Comparison of ENCODE assay signal across 1 cellular context in the genomic region with DNA sequence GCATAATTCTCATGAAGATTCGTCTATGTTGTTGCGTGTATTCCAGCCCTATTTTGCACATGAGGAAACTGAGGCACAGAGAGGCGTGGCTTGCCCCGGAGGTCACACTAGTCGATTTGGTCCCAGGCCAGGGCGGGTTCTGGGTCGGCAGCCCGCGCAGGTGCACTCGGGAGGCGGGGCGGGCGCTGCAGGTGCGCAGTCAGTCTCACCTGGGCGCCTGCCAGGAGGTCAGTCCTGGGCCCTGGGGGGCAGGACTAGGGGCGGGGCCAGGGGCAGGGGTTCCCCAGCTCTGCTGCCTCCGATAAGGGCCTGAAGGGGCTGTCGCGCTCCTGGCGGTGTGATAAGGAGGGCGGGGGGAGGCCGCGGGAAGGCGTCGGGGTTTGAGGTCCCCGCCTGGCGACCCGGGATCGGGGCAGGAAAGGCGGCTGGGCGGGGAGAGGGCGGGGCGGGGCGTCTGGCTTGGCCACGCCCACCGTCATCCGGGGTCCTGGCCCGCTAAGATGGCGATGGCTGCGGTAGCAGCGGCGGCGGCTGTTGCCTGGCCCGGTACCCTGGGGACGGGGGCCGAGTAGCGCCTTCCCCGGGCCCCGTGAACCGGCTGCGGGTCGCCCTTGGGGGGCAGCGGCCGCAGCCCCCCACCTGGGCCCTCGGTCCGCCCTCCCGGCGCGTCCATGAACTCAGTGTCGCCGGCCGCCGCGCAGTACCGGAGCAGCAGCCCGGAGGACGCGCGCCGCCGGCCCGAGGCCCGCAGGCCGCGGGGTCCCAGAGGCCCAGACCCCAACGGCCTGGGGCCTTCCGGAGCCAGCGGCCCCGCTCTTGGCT.
A peak's percentile ranks its signal among the peaks of the same experiment; 100 is the strongest.
TF ChIP-seq lines count a peak whose summit lies in the region.

ATG4D (plus strand) TSS at position 485 of the 822 bp plus-strand sequence; CDS start at position 672, 187 bp downstream.

TF ChIP-seq in HepG2, 621 proteins besides CTCF, POLR2A, EP300 and RAD21 (continued from another document and continues in another):
- no peak for TF ChIP-seq ZBTB10 (CRISPR knock-in tag; IDR thresholded peaks at IDR 0.05; ENCODE audit: borderline replicate concordance)
- 0 out of 2 replicates have a peak, but pooled peaks have one; percentile 21 for TF ChIP-seq REPIN1 (CRISPR knock-in tag; IDR thresholded peaks at IDR 0.05; ENCODE audit: borderline replicate concordance, low read depth)
- TF ChIP-seq CEBPG (CRISPR knock-in tag; IDR thresholded peaks at IDR 0.05): no peak
- no peak for TF ChIP-seq ZNF136 (CRISPR knock-in tag; IDR thresholded peaks at IDR 0.05; ENCODE audit: low read depth)
- TF ChIP-seq, protein P1, sequence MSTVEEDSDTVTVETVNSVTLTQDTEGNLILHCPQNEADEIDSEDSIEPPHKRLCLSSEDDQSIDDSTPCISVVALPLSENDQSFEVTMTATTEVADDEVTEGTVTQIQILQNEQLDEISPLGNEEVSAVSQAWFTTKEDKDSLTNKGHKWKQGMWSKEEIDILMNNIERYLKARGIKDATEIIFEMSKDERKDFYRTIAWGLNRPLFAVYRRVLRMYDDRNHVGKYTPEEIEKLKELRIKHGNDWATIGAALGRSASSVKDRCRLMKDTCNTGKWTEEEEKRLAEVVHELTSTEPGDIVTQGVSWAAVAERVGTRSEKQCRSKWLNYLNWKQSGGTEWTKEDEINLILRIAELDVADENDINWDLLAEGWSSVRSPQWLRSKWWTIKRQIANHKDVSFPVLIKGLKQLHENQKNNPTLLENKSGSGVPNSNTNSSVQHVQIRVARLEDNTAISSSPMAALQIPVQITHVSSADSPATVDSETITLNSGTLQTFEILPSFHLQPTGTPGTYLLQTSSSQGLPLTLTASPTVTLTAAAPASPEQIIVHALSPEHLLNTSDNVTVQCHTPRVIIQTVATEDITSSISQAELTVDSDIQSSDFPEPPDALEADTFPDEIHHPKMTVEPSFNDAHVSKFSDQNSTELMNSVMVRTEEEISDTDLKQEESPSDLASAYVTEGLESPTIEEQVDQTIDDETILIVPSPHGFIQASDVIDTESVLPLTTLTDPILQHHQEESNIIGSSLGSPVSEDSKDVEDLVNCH (CRISPR knock-in tag; IDR thresholded peaks at IDR 0.05): no peak; the same call in 1 of the 2 replicates
- no peak for TF ChIP-seq ZNF296 (CRISPR knock-in tag; conservative IDR thresholded peaks at IDR 0.05)
- TF ChIP-seq SMAD1 (CRISPR knock-in tag; IDR thresholded peaks at IDR 0.05; ENCODE audit: borderline replicate concordance, low read depth): no peak; the same call in 1 of the 2 replicates
- TF ChIP-seq PCBP2 (optimal IDR thresholded peaks at IDR 0.05; ENCODE audit: low read depth, low read length, poor library complexity, severe bottlenecking): no peak
- TF ChIP-seq RARG (CRISPR knock-in tag; IDR thresholded peaks at IDR 0.05; ENCODE audit: low read depth): no peak
- TF ChIP-seq ZBTB43 (CRISPR knock-in tag; conservative IDR thresholded peaks at IDR 0.05): no peak
- no peak for TF ChIP-seq ZMAT5 (CRISPR knock-in tag; IDR thresholded peaks at IDR 0.05; ENCODE audit: borderline replicate concordance, low read depth)
- no peak for TF ChIP-seq JDP2 (CRISPR knock-in tag; IDR thresholded peaks at IDR 0.05; ENCODE audit: borderline replicate concordance)
- TF ChIP-seq ZFP41 (CRISPR knock-in tag; IDR thresholded peaks at IDR 0.05; ENCODE audit: borderline replicate concordance): no peak
- TF ChIP-seq, protein P2, sequence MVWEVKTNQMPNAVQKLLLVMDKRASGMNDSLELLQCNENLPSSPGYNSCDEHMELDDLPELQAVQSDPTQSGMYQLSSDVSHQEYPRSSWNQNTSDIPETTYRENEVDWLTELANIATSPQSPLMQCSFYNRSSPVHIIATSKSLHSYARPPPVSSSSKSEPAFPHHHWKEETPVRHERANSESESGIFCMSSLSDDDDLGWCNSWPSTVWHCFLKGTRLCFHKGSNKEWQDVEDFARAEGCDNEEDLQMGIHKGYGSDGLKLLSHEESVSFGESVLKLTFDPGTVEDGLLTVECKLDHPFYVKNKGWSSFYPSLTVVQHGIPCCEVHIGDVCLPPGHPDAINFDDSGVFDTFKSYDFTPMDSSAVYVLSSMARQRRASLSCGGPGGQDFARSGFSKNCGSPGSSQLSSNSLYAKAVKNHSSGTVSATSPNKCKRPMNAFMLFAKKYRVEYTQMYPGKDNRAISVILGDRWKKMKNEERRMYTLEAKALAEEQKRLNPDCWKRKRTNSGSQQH (CRISPR knock-in tag; IDR thresholded peaks at IDR 0.05; ENCODE audit: low read depth): no peak
- no peak for TF ChIP-seq NBN (conservative IDR thresholded peaks at IDR 0.05)
- TF ChIP-seq ZNF770 (CRISPR knock-in tag; IDR thresholded peaks at IDR 0.05): peak; percentile 73; the same call in 1 of the 2 replicates
- no peak; the same call in 1 of the 2 replicates for TF ChIP-seq SPEN (CRISPR knock-in tag; IDR thresholded peaks at IDR 0.05; ENCODE audit: low read depth)
- TF ChIP-seq ZBTB3 (CRISPR knock-in tag; IDR thresholded peaks at IDR 0.05; ENCODE audit: borderline replicate concordance, low read depth): no peak
- TF ChIP-seq GFI1 (CRISPR knock-in tag; IDR thresholded peaks at IDR 0.05; ENCODE audit: borderline replicate concordance): no peak
- TF ChIP-seq, protein P3, sequence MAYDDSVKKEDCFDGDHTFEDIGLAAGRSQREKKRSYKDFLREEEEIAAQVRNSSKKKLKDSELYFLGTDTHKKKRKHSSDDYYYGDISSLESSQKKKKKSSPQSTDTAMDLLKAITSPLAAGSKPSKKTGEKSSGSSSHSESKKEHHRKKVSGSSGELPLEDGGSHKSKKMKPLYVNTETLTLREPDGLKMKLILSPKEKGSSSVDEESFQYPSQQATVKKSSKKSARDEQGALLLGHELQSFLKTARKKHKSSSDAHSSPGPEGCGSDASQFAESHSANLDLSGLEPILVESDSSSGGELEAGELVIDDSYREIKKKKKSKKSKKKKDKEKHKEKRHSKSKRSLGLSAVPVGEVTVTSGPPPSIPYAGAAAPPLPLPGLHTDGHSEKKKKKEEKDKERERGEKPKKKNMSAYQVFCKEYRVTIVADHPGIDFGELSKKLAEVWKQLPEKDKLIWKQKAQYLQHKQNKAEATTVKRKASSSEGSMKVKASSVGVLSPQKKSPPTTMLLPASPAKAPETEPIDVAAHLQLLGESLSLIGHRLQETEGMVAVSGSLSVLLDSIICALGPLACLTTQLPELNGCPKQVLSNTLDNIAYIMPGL (CRISPR knock-in tag; IDR thresholded peaks at IDR 0.05; ENCODE audit: borderline replicate concordance in 1 of 2, low read depth in 1 of 2): 0 out of 4 replicates have a peak, but pooled peaks of 1 of the 2 experiments have one; percentile 3
- TF ChIP-seq CBFB (CRISPR knock-in tag; IDR thresholded peaks at IDR 0.05): no peak
- TF ChIP-seq, protein P4, sequence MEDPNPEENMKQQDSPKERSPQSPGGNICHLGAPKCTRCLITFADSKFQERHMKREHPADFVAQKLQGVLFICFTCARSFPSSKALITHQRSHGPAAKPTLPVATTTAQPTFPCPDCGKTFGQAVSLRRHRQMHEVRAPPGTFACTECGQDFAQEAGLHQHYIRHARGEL (CRISPR knock-in tag; IDR thresholded peaks at IDR 0.05): no peak
- no peak for TF ChIP-seq PRPF4 (IDR thresholded peaks at IDR 0.05; ENCODE audit: low read depth, low read length, poor library complexity, severe bottlenecking)
- no peak for TF ChIP-seq ZNF274 (CRISPR knock-in tag; IDR thresholded peaks at IDR 0.05)
- TF ChIP-seq ZFP36L1 (CRISPR knock-in tag; IDR thresholded peaks at IDR 0.05): no peak
- TF ChIP-seq ZBTB26 (CRISPR knock-in tag; IDR thresholded peaks at IDR 0.05; ENCODE audit: borderline replicate concordance): no peak
- TF ChIP-seq, protein P5, sequence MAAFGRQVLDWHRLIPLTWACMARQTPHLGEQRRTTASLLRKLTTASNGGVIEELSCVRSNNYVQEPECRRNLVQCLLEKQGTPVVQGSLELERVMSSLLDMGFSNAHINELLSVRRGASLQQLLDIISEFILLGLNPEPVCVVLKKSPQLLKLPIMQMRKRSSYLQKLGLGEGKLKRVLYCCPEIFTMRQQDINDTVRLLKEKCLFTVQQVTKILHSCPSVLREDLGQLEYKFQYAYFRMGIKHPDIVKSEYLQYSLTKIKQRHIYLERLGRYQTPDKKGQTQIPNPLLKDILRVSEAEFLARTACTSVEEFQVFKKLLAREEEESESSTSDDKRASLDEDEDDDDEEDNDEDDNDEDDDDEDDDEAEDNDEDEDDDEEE (CRISPR knock-in tag; IDR thresholded peaks at IDR 0.05): no peak
- TF ChIP-seq ZNF34 (CRISPR knock-in tag; IDR thresholded peaks at IDR 0.05; ENCODE audit: borderline replicate concordance): no peak
- no peak for TF ChIP-seq ZNF30 (CRISPR knock-in tag; IDR thresholded peaks at IDR 0.05)
- TF ChIP-seq PHF8 (CRISPR knock-in tag; IDR thresholded peaks at IDR 0.05): peak; percentile 85
- TF ChIP-seq PLRG1 (conservative IDR thresholded peaks at IDR 0.05): no peak
- no peak for TF ChIP-seq ZBTB20 (CRISPR knock-in tag; IDR thresholded peaks at IDR 0.05; ENCODE audit: borderline replicate concordance, low read depth)
- 0 out of 2 replicates have a peak, but pooled peaks have one; percentile 10 for TF ChIP-seq ZMYM4 (CRISPR knock-in tag; IDR thresholded peaks at IDR 0.05)
- TF ChIP-seq RXRA (CRISPR knock-in tag; IDR thresholded peaks at IDR 0.05): no peak
- TF ChIP-seq, protein P6, sequence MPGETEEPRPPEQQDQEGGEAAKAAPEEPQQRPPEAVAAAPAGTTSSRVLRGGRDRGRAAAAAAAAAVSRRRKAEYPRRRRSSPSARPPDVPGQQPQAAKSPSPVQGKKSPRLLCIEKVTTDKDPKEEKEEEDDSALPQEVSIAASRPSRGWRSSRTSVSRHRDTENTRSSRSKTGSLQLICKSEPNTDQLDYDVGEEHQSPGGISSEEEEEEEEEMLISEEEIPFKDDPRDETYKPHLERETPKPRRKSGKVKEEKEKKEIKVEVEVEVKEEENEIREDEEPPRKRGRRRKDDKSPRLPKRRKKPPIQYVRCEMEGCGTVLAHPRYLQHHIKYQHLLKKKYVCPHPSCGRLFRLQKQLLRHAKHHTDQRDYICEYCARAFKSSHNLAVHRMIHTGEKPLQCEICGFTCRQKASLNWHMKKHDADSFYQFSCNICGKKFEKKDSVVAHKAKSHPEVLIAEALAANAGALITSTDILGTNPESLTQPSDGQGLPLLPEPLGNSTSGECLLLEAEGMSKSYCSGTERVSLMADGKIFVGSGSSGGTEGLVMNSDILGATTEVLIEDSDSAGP (CRISPR knock-in tag; IDR thresholded peaks at IDR 0.05; ENCODE audit: borderline replicate concordance): no peak
- no peak for TF ChIP-seq PHF5A (CRISPR knock-in tag; IDR thresholded peaks at IDR 0.05; ENCODE audit: low read depth, unreplicated experiment)
- no peak for TF ChIP-seq ETS1 (CRISPR knock-in tag; IDR thresholded peaks at IDR 0.05)
